ENCODE assay signal across 12 cellular contexts in genomic region chr12:115227137-115227615, GRCh38.
A peak's percentile ranks its signal among the peaks of the same experiment; 100 is the strongest.
DNase-seq lines count a peak whose midpoint lies in the region; ATAC-seq, FAIRE-seq and TF ChIP-seq lines count a peak whose summit lies in the region.
"Had no signal": no experiment of that assay in that cellular context is flagged by ENCODE, and none has a peak within 500 bp of the region (broad histone marks: within the 10 kb centered on the region; RNA-seq: fewer than 3 reads in every experiment).

No MANE protein-coding gene starts in this region.

- DNase-seq in HFFc6, result peak; percentile 96
- peak; percentile 58 for DNase-seq in adipocyte (ENCODE audit: low read depth)
- peak; percentile 36 to 60 for DNase-seq in cardiac muscle cell (ENCODE audit: low read depth in 1 of 2, low spot score in 1 of 2)
- peak; percentile 43 for DNase-seq in small intestine
- DNase-seq in coronary artery (ENCODE audit: low spot score), result no peak
- no peak for DNase-seq in A673 (ENCODE audit: low spot score)
- DNase-seq: activated CD4-positive, alpha-beta T cell treated with anti-CD3 and anti-CD28 coated beads, Interleukin-2, amount 10 ng/mL, durations not matched to agents 7 days and 5 days; foreskin melanocyte; NCI-H1048; stimulated activated CD4-positive, alpha-beta T cell treated with anti-CD3 and anti-CD28 coated beads, Interleukin-1b, Interleukin-23, amount 100 ng/mL, for 48 hours had no signal

- BruUV-seq in A673 (replicated peaks; lab: Mats Ljungman, UMichigan), result no TSS peak

- H3K27ac ChIP-seq in cardiac muscle cell, result peak overlapping the region; percentile 23
- no peak overlapping the region for H3K27ac ChIP-seq in small intestine (ENCODE audit: low read depth in 1 of 2, low read length in 1 of 2)
- H3K27ac ChIP-seq in coronary artery, result no peak overlapping the region
- H3K27ac ChIP-seq in A673 (ENCODE audit: low read depth, low read length, poor library complexity, severe bottlenecking), result no peak overlapping the region

- no peaks in the 10 kb centered on the region for H3K9me3 Mint-ChIP-seq in HFFc6
- H3K9me3 Mint-ChIP-seq: activated CD4-positive, alpha-beta T cell treated with anti-CD3 and anti-CD28 coated beads, Interleukin-2, amount 10 ng/mL, durations not matched to agents 7 days and 5 days; activated naive CD4-positive, alpha-beta T cell treated with anti-CD3 and anti-CD28 coated beads, Interleukin-2, amount 50 U/mL, for 24 hours had no signal

- H3K27me3 ChIP-seq in adipocyte (replicated peaks; ENCODE audit: control insufficient read depth, insufficient read depth, low read length) (no peaks in the 10 kb centered on the region), cardiac muscle cell (no peaks in the 10 kb centered on the region), small intestine (ENCODE audit: control insufficient read depth in 2 of 2, insufficient read depth in 2 of 2, low read length in 2 of 2) (no peaks in the 10 kb centered on the region), A673 (replicated peaks; ENCODE audit: insufficient read depth, low read depth, low read length, poor library complexity) (no peaks in the 10 kb centered on the region)

- H3K4me1 ChIP-seq in adipocyte (ENCODE audit: control insufficient read depth, insufficient read depth, low read length) (peaks cover 18% of the 10 kb centered on the region), cardiac muscle cell (ENCODE audit: low read depth) (peaks cover 39% of the 10 kb centered on the region), small intestine (ENCODE audit: control insufficient read depth in 2 of 2, insufficient read depth in 1 of 2, low read depth in 1 of 2, low read length in 1 of 2) (peaks cover 0 to 2% of the 10 kb centered on the region in 2 donors), A673 (ENCODE audit: insufficient read depth, low read length, poor library complexity, severe bottlenecking) (no peaks in the 10 kb centered on the region)

- H3K36me3 Mint-ChIP-seq in HFFc6 (ENCODE audit: low read depth), result no peaks in the 10 kb centered on the region
- H3K36me3 Mint-ChIP-seq: activated naive CD4-positive, alpha-beta T cell treated with anti-CD3 and anti-CD28 coated beads, Interleukin-2, amount 50 U/mL, for 24 hours had no signal

- no peak for FAIRE-seq in small intestine (lab: Jason Lieb, UNC)

- no peak for ATAC-seq in GM21360 (IDR thresholded peaks at IDR 0.05; ENCODE audit: unreplicated experiment)

- CTCF ChIA-PET in A673 (lab: Charles Lee), result no interaction called here

- no peaks in the 10 kb centered on the region for H3K36me3 ChIP-seq in adipocyte (ENCODE audit: control insufficient read depth, insufficient read depth, low read length, severe bottlenecking)
- H3K36me3 ChIP-seq in cardiac muscle cell, result no peaks in the 10 kb centered on the region
- H3K36me3 ChIP-seq in small intestine (ENCODE audit: control insufficient read depth in 2 of 2, insufficient read depth in 2 of 2, low read length in 2 of 2), result no peaks in the 10 kb centered on the region
- H3K36me3 ChIP-seq in A673 (ENCODE audit: insufficient read depth, low read length, poor library complexity, severe bottlenecking), result no peaks in the 10 kb centered on the region

- H3K9me3 ChIP-seq in adipocyte (ENCODE audit: control insufficient read depth, low read length), result no peaks in the 10 kb centered on the region
- no peaks in the 10 kb centered on the region for H3K9me3 ChIP-seq in cardiac muscle cell (ENCODE audit: low read depth)
- no peaks in the 10 kb centered on the region for H3K9me3 ChIP-seq in small intestine (ENCODE audit: control insufficient read depth, low read depth)
- H3K9me3 ChIP-seq in A673 (ENCODE audit: low read depth, low read length, poor library complexity, severe bottlenecking), result peaks cover 12% of the 10 kb centered on the region

- peak overlapping the region; percentile 70 for H3K27ac Mint-ChIP-seq in HFFc6
- H3K27ac Mint-ChIP-seq: activated CD4-positive, alpha-beta T cell treated with anti-CD3 and anti-CD28 coated beads, Interleukin-2, amount 10 ng/mL, durations not matched to agents 7 days and 5 days; activated naive CD4-positive, alpha-beta T cell treated with anti-CD3 and anti-CD28 coated beads, Interleukin-2, amount 50 U/mL, for 24 hours had no signal

- TF ChIP-seq CTCF in HFFc6 (IDR thresholded peaks at IDR 0.05), result no peak
- no peak for TF ChIP-seq CTCF in cardiac muscle cell (IDR thresholded peaks at IDR 0.05; ENCODE audit: low read depth, low read length)
- TF ChIP-seq CTCF in coronary artery (IDR thresholded peaks at IDR 0.05), result no peak
- no peak for TF ChIP-seq CTCF in A673 (conservative IDR thresholded peaks at IDR 0.05; ENCODE audit: low read depth, low read length)

- 72 to 77% (median 77%) methylated on average over 4 of the region's 4 CpGs for WGBS in small intestine, 3 donors

- H3K4me3 Mint-ChIP-seq in HFFc6, result 0 out of 2 replicates have a peak overlapping the region, but pooled peaks have one; percentile 27
- H3K4me3 Mint-ChIP-seq: activated CD4-positive, alpha-beta T cell treated with anti-CD3 and anti-CD28 coated beads, Interleukin-2, amount 10 ng/mL, durations not matched to agents 7 days and 5 days; activated naive CD4-positive, alpha-beta T cell treated with anti-CD3 and anti-CD28 coated beads, Interleukin-2, amount 50 U/mL, for 24 hours had no signal

- H3K27me3 Mint-ChIP-seq in HFFc6 (ENCODE audit: insufficient read depth), result peaks cover 5% of the 10 kb centered on the region; the same call in 1 of the 2 replicates
- H3K27me3 Mint-ChIP-seq: activated CD4-positive, alpha-beta T cell treated with anti-CD3 and anti-CD28 coated beads, Interleukin-2, amount 10 ng/mL, durations not matched to agents 7 days and 5 days; activated naive CD4-positive, alpha-beta T cell treated with anti-CD3 and anti-CD28 coated beads, Interleukin-2, amount 50 U/mL, for 24 hours had no signal

- POLR2A ChIA-PET in A673 (lab: Charles Lee; ENCODE audit: low non-redundant PET), result no interaction called here

- intact Hi-C loops in A673 (cut with micrococcal nuclease; ENCODE audit: unreplicated experiment), result no loop called here

- H3K4me3 ChIP-seq in adipocyte (ENCODE audit: low read length), result no peak overlapping the region
- H3K4me3 ChIP-seq in cardiac muscle cell, result no peak overlapping the region
- H3K4me3 ChIP-seq in small intestine (ENCODE audit: low read depth in 1 of 2, low read length in 2 of 2), result no peak overlapping the region
- H3K4me3 ChIP-seq in coronary artery, result no peak overlapping the region
- no peak overlapping the region for H3K4me3 ChIP-seq in A673 (ENCODE audit: low read depth, low read length, poor library complexity, severe bottlenecking)

- peaks cover 59% of the 10 kb centered on the region for H3K4me1 Mint-ChIP-seq in HFFc6 (ENCODE audit: low read depth)
- H3K4me1 Mint-ChIP-seq: activated CD4-positive, alpha-beta T cell treated with anti-CD3 and anti-CD28 coated beads, Interleukin-2, amount 10 ng/mL, durations not matched to agents 7 days and 5 days; activated naive CD4-positive, alpha-beta T cell treated with anti-CD3 and anti-CD28 coated beads, Interleukin-2, amount 50 U/mL, for 24 hours had no signal

- no peak overlapping the region for H3K9ac ChIP-seq in adipocyte (ENCODE audit: low read length)

Comparison
In these comparisons a context has a peak if more than half of its experiments do, and no peak if none do; other contexts are left out.
1. DNase-seq: peak in HFFc6 (single experiment), adipocyte (single experiment), cardiac muscle cell (2 of 2) and small intestine (single experiment); none in coronary artery (single experiment) and A673 (single experiment).